ENCODE assay signal across 8 cellular contexts in genomic region chr19:18437481-18438330, GRCh38. TPM values are rescaled to one million over a fixed set of nuclear protein-coding genes. Genes with fewer than 3 reads are reported as not detected.
DNase-seq lines count a peak whose midpoint lies in the region; ATAC-seq and TF ChIP-seq lines count a peak whose summit lies in the region.

ISYNA1 (minus strand) TSS chr19:18438133; CDS start chr19:18437979, 154 bp downstream.

- no peak for TF ChIP-seq CTCF in A673 (conservative IDR thresholded peaks at IDR 0.05; ENCODE audit: low read depth, low read length)
- no peak for TF ChIP-seq CTCF in RWPE2 (IDR thresholded peaks at IDR 0.05; ENCODE audit: poor library complexity, severe bottlenecking)
- TF ChIP-seq CTCF in ascending aorta (IDR thresholded peaks at IDR 0.05) = no peak
- peak in 1 of 2 donors; percentile 5 for TF ChIP-seq CTCF in right atrium auricular region (IDR thresholded peaks at IDR 0.05)

- BruUV-seq in A673 (replicated peaks; lab: Mats Ljungman, UMichigan) = no TSS peak

- H3K27ac ChIP-seq in A673 (ENCODE audit: low read depth, low read length, poor library complexity, severe bottlenecking) (peak within 1 kb of the TSS; percentile 84), RWPE2 (ENCODE audit: poor library complexity, severe bottlenecking) (peak within 1 kb of the TSS; percentile 40), ascending aorta (peak within 1 kb of the TSS; percentile 84 to 86), right atrium auricular region (peak within 1 kb of the TSS; percentile 79 to 87)

- DNase-seq in A673 (ENCODE audit: low spot score) (peak; percentile 67), RWPE2 (ENCODE audit: low spot score) (no peak), ascending aorta (ENCODE audit: low spot score in 2 of 2) (no peak), right atrium auricular region (ENCODE audit: low spot score) (no peak), renal cortical epithelial cell (ENCODE audit: low read depth) (peak; percentile 19), NCI-H2081 (lab: John Stamatoyannopoulos, UW) (no peak)

- ATAC-seq in GM19438 (IDR thresholded peaks at IDR 0.05; ENCODE audit: low read depth, unreplicated experiment) = peak; percentile 15
- ATAC-seq in RWPE2 (ENCODE audit: low read depth) = peak; percentile 26
- ATAC-seq in GM21447 (IDR thresholded peaks at IDR 0.05; ENCODE audit: unreplicated experiment) = no peak

- POLR2A ChIA-PET in A673 (lab: Charles Lee; ENCODE audit: low non-redundant PET) = interaction anchor here (0.6 kb wide), 2 partner anchors 139 to 529 kb away, joined by 3 to 12 read pairs; no protein-coding TSS in a partner anchor

- H3K36me3 ChIP-seq in A673 (ENCODE audit: insufficient read depth, low read length, poor library complexity, severe bottlenecking) (peaks cover 26% of the 10 kb centered on the region), RWPE2 (ENCODE audit: low read depth) (peaks cover 1% of the 10 kb centered on the region), ascending aorta (peaks cover 3 to 14% of the 10 kb centered on the region in 2 donors), right atrium auricular region (no peaks in the 10 kb centered on the region)

- CTCF ChIA-PET in A673 (lab: Charles Lee) = interaction anchor here (0.6 kb wide), 2 partner anchors 8 to 89 kb away, joined by 5 to 6 read pairs; no protein-coding TSS in a partner anchor

- no peaks in the 10 kb centered on the region for H3K27me3 ChIP-seq in A673 (replicated peaks; ENCODE audit: insufficient read depth, low read depth, low read length, poor library complexity)
- H3K27me3 ChIP-seq in RWPE2 (ENCODE audit: insufficient read depth, poor library complexity, severe bottlenecking) = no peaks in the 10 kb centered on the region
- no peaks in the 10 kb centered on the region for H3K27me3 ChIP-seq in ascending aorta
- no peaks in the 10 kb centered on the region for H3K27me3 ChIP-seq in right atrium auricular region

- no peaks in the 10 kb centered on the region for H3K9me3 ChIP-seq in A673 (ENCODE audit: low read depth, low read length, poor library complexity, severe bottlenecking)
- no peaks in the 10 kb centered on the region for H3K9me3 ChIP-seq in RWPE2 (ENCODE audit: severe bottlenecking)
- H3K9me3 ChIP-seq in ascending aorta = no peaks in the 10 kb centered on the region
- H3K9me3 ChIP-seq in right atrium auricular region = no peaks in the 10 kb centered on the region

- H3K4me1 ChIP-seq in A673 (ENCODE audit: insufficient read depth, low read length, poor library complexity, severe bottlenecking) (peaks cover 47% of the 10 kb centered on the region), RWPE2 (ENCODE audit: insufficient read depth, poor library complexity, severe bottlenecking) (peaks cover 15% of the 10 kb centered on the region), ascending aorta (peaks cover 16 to 36% of the 10 kb centered on the region in 2 donors), right atrium auricular region (peaks cover 0 to 48% of the 10 kb centered on the region in 2 donors)

- H3K4me3 ChIP-seq in A673 (ENCODE audit: low read depth, low read length, poor library complexity, severe bottlenecking) (peak within 1 kb of the TSS; percentile 66), RWPE2 (ENCODE audit: severe bottlenecking) (peak within 1 kb of the TSS; percentile 45), ascending aorta (peak within 1 kb of the TSS; percentile 64 to 73), right atrium auricular region (peak within 1 kb of the TSS; percentile 55 to 63)

- intact Hi-C loops in A673 (cut with micrococcal nuclease; ENCODE audit: unreplicated experiment) (no loop called here), ascending aorta (cut with DNase I) (loop anchor here (2.0 kb wide), 1 partner anchor 19 kb away; the partner anchor contains the start of gene SSBP4)

RNA-seq across cellular contexts. Expression of gene ISYNA1, which starts in this region (rescaled TPM):
- total RNA-seq in A673 (2021) = 153 and 223 TPM in 2 replicates
- 93.1 TPM for total RNA-seq in ascending aorta
- 10 to 100 TPM; 24.1 to 49.4 TPM for total RNA-seq in right atrium auricular region
- 37.5 and 69.9 TPM in 2 replicates for total RNA-seq in renal cortical epithelial cell

Comparison
In these comparisons a context has a peak if more than half of its experiments do, and no peak if none do; other contexts are left out.
1. DNase-seq: peak in A673 (single experiment) and renal cortical epithelial cell (single experiment); none in RWPE2 (single experiment), ascending aorta (0 of 2), right atrium auricular region (single experiment) and NCI-H2081 (0 of 2).
2. Peak in every context shown above with its lines, with median percentiles within 50 percentile points of each other: H3K27ac ChIP-seq and H3K4me3 ChIP-seq.